ENCODE assay signal across 17 cellular contexts in the genomic region with DNA sequence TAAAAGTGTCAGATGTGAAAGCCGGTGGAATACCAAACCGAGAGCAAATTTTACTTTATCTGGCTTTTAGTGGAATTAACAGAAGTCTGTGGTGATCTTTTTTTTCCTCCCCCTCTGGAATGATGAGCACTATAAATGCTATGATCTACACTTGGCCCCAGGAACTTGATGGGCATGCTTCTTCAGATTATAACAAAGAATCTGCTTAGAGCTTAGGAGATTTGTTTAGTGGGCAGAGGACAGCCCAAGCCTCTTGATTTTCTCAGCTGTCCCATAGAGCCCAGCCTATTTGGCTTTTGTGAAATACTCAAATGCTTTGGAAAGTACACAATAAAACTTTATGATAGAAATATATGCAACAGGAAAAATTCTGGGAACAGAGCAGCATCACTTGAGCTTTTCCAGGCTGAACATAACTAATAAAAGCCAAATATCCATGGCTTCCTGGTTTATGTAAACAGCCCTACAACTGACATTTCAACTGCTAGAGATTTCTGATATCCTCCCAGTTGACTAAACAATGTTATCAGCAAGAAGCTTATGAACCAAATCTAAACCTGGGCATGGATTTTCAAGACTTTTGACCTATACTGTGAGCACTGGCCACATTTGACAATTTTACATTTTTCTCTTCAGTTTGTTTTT.
"Had no signal": no experiment of that assay in that cellular context is flagged by ENCODE, and none has a peak within 500 bp of the region (broad histone marks: within the 10 kb centered on the region; RNA-seq: fewer than 3 reads in every experiment).

No MANE protein-coding gene starts in this region.

- H3K27ac Mint-ChIP-seq: activated CD4-positive, alpha-beta memory T cell treated with anti-CD3 and anti-CD28 coated beads, Interleukin-2, amount 10 ng/mL, durations not matched to agents 7 days and 5 days; immature natural killer cell; neural progenitor cell; stimulated activated effector memory CD8-positive, alpha-beta T cell treated with anti-CD3 and anti-CD28 coated beads, Interleukin-12 subunit alpha, Interleukin-12 subunit beta, amount 100 ng/mL, for 72 hours; T-helper 2 cell treated with Interferon-gamma antibody and Interleukin-4, amounts not matched to agents 5 μg/mL and 100 μg/mL, for 36 hours; type B pancreatic cell had no signal

- H3K4me3 Mint-ChIP-seq: activated CD4-positive, alpha-beta memory T cell treated with anti-CD3 and anti-CD28 coated beads, Interleukin-2, amount 10 ng/mL, durations not matched to agents 7 days and 5 days; immature natural killer cell; neural progenitor cell; stimulated activated effector memory CD8-positive, alpha-beta T cell treated with anti-CD3 and anti-CD28 coated beads, Interleukin-12 subunit alpha, Interleukin-12 subunit beta, amount 100 ng/mL, for 72 hours; T-helper 2 cell treated with Interferon-gamma antibody and Interleukin-4, amounts not matched to agents 5 μg/mL and 100 μg/mL, for 36 hours; type B pancreatic cell had no signal

- H3K27me3 Mint-ChIP-seq: activated CD4-positive, alpha-beta memory T cell treated with anti-CD3 and anti-CD28 coated beads, Interleukin-2, amount 10 ng/mL, durations not matched to agents 7 days and 5 days; type B pancreatic cell had no signal

- H2AFZ ChIP-seq: neural progenitor cell had no signal

- ATAC-seq: left lung; pancreas; stimulated activated effector memory CD8-positive, alpha-beta T cell treated with anti-CD3 and anti-CD28 coated beads, Interleukin-12 subunit alpha, Interleukin-12 subunit beta, amount 100 ng/mL, for 72 hours had no signal

- H3K4me3 ChIP-seq: adrenal gland, left lung, neural progenitor cell, pancreas, skin epidermis had no signal

- H3K9me3 Mint-ChIP-seq: activated CD4-positive, alpha-beta memory T cell treated with anti-CD3 and anti-CD28 coated beads, Interleukin-2, amount 10 ng/mL, durations not matched to agents 7 days and 5 days; immature natural killer cell; neural progenitor cell; stimulated activated effector memory CD8-positive, alpha-beta T cell treated with anti-CD3 and anti-CD28 coated beads, Interleukin-12 subunit alpha, Interleukin-12 subunit beta, amount 100 ng/mL, for 72 hours; T-helper 2 cell treated with Interferon-gamma antibody and Interleukin-4, amounts not matched to agents 5 μg/mL and 100 μg/mL, for 36 hours; type B pancreatic cell had no signal

- H3K9ac ChIP-seq: neural progenitor cell had no signal

- H3K27me3 ChIP-seq: adrenal gland, left lung, neural progenitor cell, pancreas had no signal

- DNase-seq: activated CD4-positive, alpha-beta memory T cell treated with anti-CD3 and anti-CD28 coated beads, Interleukin-2, amount 10 ng/mL, durations not matched to agents 7 days and 5 days; activated naive CD4-positive, alpha-beta T cell treated with Interleukin-2 at 50 U/mL for 16 hours; adrenal gland; central memory CD4-positive, alpha-beta T cell; cortex of kidney; effector memory CD4-positive, alpha-beta T cell; immature natural killer cell; left lung; mesenchymal stem cell; pancreas; SIG-M5 had no signal

- H3K4me2 ChIP-seq: neural progenitor cell had no signal

- FAIRE-seq: pancreas had no signal

- H3K4me1 Mint-ChIP-seq: neural progenitor cell had no signal

- H3K4me1 ChIP-seq: neural progenitor cell had no signal

- H3K27ac ChIP-seq: adrenal gland, epithelial cell of prostate, neural progenitor cell, pancreas, skin epidermis had no signal
